9 cellular contexts compared by ENCODE assay signal in genomic region chr1:41868241-41868953, GRCh38. TPM values are rescaled to one million over a fixed set of nuclear protein-coding genes. Genes with fewer than 3 reads are reported as not detected.
DNase-seq lines count a peak whose midpoint lies in the region; ATAC-seq and TF ChIP-seq lines count a peak whose summit lies in the region.
"Had no signal": no experiment of that assay in that cellular context is flagged by ENCODE, and none has a peak within 500 bp of the region (broad histone marks: within the 10 kb centered on the region; RNA-seq: fewer than 3 reads in every experiment).

No MANE protein-coding gene starts in this region.

- no peak overlapping the region for H2AFZ ChIP-seq in osteoblast (ENCODE audit: low read length)

- H3K27me3 Mint-ChIP-seq in activated T-cell treated with anti-CD3 and anti-CD28 coated beads, Interleukin-2, amount 50 U/mL, for 24 hours: no peaks in the 10 kb centered on the region
- no peaks in the 10 kb centered on the region for H3K27me3 Mint-ChIP-seq in T-helper 1 cell treated with Interleukin-12 subunit alpha and Interleukin-12 subunit beta and Interleukin-4 antibody, amounts not matched to agents 30 μg/mL and 1 μg/mL, for 36 hours (ENCODE audit: low read depth)

- H3K9me3 ChIP-seq in osteoblast (ENCODE audit: low read depth, low read length): no peaks in the 10 kb centered on the region
- H3K9me3 ChIP-seq: vagina had no signal

- H3K36me3 ChIP-seq in osteoblast (ENCODE audit: insufficient read depth, low read length): no peaks in the 10 kb centered on the region
- H3K36me3 ChIP-seq: vagina had no signal

- no peaks in the 10 kb centered on the region for H3K9me3 Mint-ChIP-seq in activated T-cell treated with anti-CD3 and anti-CD28 coated beads, Interleukin-2, amount 50 U/mL, for 24 hours
- no peaks in the 10 kb centered on the region for H3K9me3 Mint-ChIP-seq in T-helper 1 cell treated with Interleukin-12 subunit alpha and Interleukin-12 subunit beta and Interleukin-4 antibody, amounts not matched to agents 30 μg/mL and 1 μg/mL, for 36 hours

- H3K4me3 ChIP-seq in osteoblast (ENCODE audit: insufficient read depth, low read length): no peak overlapping the region
- H3K4me3 ChIP-seq: vagina had no signal

- H3K27ac Mint-ChIP-seq in activated T-cell treated with anti-CD3 and anti-CD28 coated beads, Interleukin-2, amount 50 U/mL, for 24 hours: peak overlapping the region; percentile 6
- H3K27ac Mint-ChIP-seq in T-helper 1 cell treated with Interleukin-12 subunit alpha and Interleukin-12 subunit beta and Interleukin-4 antibody, amounts not matched to agents 30 μg/mL and 1 μg/mL, for 36 hours: peak overlapping the region; percentile 43

- no peaks in the 10 kb centered on the region for H3K36me3 Mint-ChIP-seq in activated T-cell treated with anti-CD3 and anti-CD28 coated beads, Interleukin-2, amount 50 U/mL, for 24 hours (ENCODE audit: low read depth)
- H3K36me3 Mint-ChIP-seq in T-helper 1 cell treated with Interleukin-12 subunit alpha and Interleukin-12 subunit beta and Interleukin-4 antibody, amounts not matched to agents 30 μg/mL and 1 μg/mL, for 36 hours (ENCODE audit: low read depth): peaks cover 2% of the 10 kb centered on the region

- no peaks in the 10 kb centered on the region for H4K20me1 ChIP-seq in osteoblast (ENCODE audit: insufficient read depth, low read length)

- H3K27ac ChIP-seq in osteoblast (ENCODE audit: low read depth, low read length): no peak overlapping the region
- H3K27ac ChIP-seq: vagina had no signal

- no peak overlapping the region for H3K4me2 ChIP-seq in osteoblast (ENCODE audit: insufficient read depth, low read length)

- ATAC-seq in HG02885 (IDR thresholded peaks at IDR 0.05; ENCODE audit: poor library complexity, unreplicated experiment): peak; percentile 61

- no peak for TF ChIP-seq CTCF in osteoblast (IDR thresholded peaks at IDR 0.05; ENCODE audit: extremely low read depth, low read depth, low read length)

- peaks cover 13% of the 10 kb centered on the region for H3K4me1 ChIP-seq in osteoblast (ENCODE audit: insufficient read depth, low read length)
- H3K4me1 ChIP-seq: vagina had no signal

- H3K27me3 ChIP-seq in osteoblast (ENCODE audit: insufficient read depth, low read length): no peaks in the 10 kb centered on the region
- H3K27me3 ChIP-seq: vagina had no signal

- no peak for DNase-seq in activated T-cell treated with anti-CD3 and anti-CD28 coated beads, Interleukin-2, amount 50 U/mL, for 24 hours
- no peak for DNase-seq in activated T-cell treated with anti-CD3 and anti-CD28 coated beads for 4 hours
- peak; percentile 21 for DNase-seq in renal cortical epithelial cell (ENCODE audit: low read depth)
- no peak for DNase-seq in DMS 273 (lab: John Stamatoyannopoulos, UW; ENCODE audit: unreplicated experiment)
- no peak for DNase-seq in osteoblast (ENCODE audit: insufficient read length, low spot score, missing footprints)
- DNase-seq in NCI-H1105 treated with DMSO at 0.1 percent for 48 hours (lab: John Stamatoyannopoulos, UW): no peak

- no peaks in the 10 kb centered on the region for H3K79me2 ChIP-seq in osteoblast (ENCODE audit: insufficient read depth, low read length)

- no peak overlapping the region for H3K4me3 Mint-ChIP-seq in activated T-cell treated with anti-CD3 and anti-CD28 coated beads, Interleukin-2, amount 50 U/mL, for 24 hours
- peak overlapping the region; percentile 17 for H3K4me3 Mint-ChIP-seq in T-helper 1 cell treated with Interleukin-12 subunit alpha and Interleukin-12 subunit beta and Interleukin-4 antibody, amounts not matched to agents 30 μg/mL and 1 μg/mL, for 36 hours

- peaks cover 47% of the 10 kb centered on the region for H3K4me1 Mint-ChIP-seq in activated T-cell treated with anti-CD3 and anti-CD28 coated beads, Interleukin-2, amount 50 U/mL, for 24 hours (ENCODE audit: low read depth)
- peaks cover 24% of the 10 kb centered on the region for H3K4me1 Mint-ChIP-seq in T-helper 1 cell treated with Interleukin-12 subunit alpha and Interleukin-12 subunit beta and Interleukin-4 antibody, amounts not matched to agents 30 μg/mL and 1 μg/mL, for 36 hours (ENCODE audit: low read depth)

RNA-seq across cellular contexts. Expression of gene HIVEP3, which starts 50.3 kb away (rescaled TPM):
- total RNA-seq in renal cortical epithelial cell (3.3 and 3.6 TPM in 2 replicates), osteoblast (1.8 TPM in 2 replicates)
